Comparison of ENCODE assay signal across 7 cellular contexts in genomic region chr14:34629344-34629656, GRCh38. TPM values are rescaled to one million over a fixed set of nuclear protein-coding genes. Genes with fewer than 3 reads are reported as not detected.
A peak's percentile ranks its signal among the peaks of the same experiment; 100 is the strongest.
DNase-seq lines count a peak whose midpoint lies in the region; ATAC-seq and TF ChIP-seq lines count a peak whose summit lies in the region.

No MANE protein-coding gene starts in this region.

- no peaks in the 10 kb centered on the region for H3K9me3 ChIP-seq in neural cell (ENCODE audit: low read length)

- TF ChIP-seq CTCF in neural cell (IDR thresholded peaks at IDR 0.05; ENCODE audit: poor library complexity, severe bottlenecking) (no peak), GM13976 (IDR thresholded peaks at IDR 0.05; ENCODE audit: borderline replicate concordance, control extremely low read depth, extremely low read depth, insufficient read depth, missing control alignments) (no peak)

- peak overlapping the region; percentile 81 for H3K4me3 Mint-ChIP-seq in dendritic cell treated with granulocyte-macrophage colony-stimulating factor and Interleukin-4, amounts not matched to agents 40 ng/mL and 50 ng/mL, for 4 days

- H3K9ac ChIP-seq in neural cell (ENCODE audit: low read length) = peak overlapping the region; percentile 93

- peak overlapping the region; percentile 66 for H3K27ac ChIP-seq in neural cell (ENCODE audit: low read length)

- DNase-seq in NAMALWA (ENCODE audit: low spot score) (peak; percentile 4), RKO (ENCODE audit: low spot score) (no peak), H4 (ENCODE audit: low spot score) (no peak), GM13976 (ENCODE audit: low spot score) (no peak)

- intact Hi-C loops in dendritic cell treated with granulocyte-macrophage colony-stimulating factor and Interleukin-4, amounts not matched to agents 40 ng/mL and 50 ng/mL, for 4 days (cut with micrococcal nuclease) = loop anchor here (5.0 kb wide), 1 partner anchor 83 kb away; the partner anchor contains the start of gene CFL2

- peak overlapping the region; percentile 89 for H3K4me3 ChIP-seq in neural cell (ENCODE audit: low read length)

- H3K27me3 Mint-ChIP-seq in dendritic cell treated with granulocyte-macrophage colony-stimulating factor and Interleukin-4, amounts not matched to agents 40 ng/mL and 50 ng/mL, for 4 days = no peaks in the 10 kb centered on the region

- in situ Hi-C loops in GM13976 (cut with MboI; ENCODE audit: low sequenced_read_pairs, unreplicated experiment) = no loop called here

- H3K9me3 Mint-ChIP-seq in dendritic cell treated with granulocyte-macrophage colony-stimulating factor and Interleukin-4, amounts not matched to agents 40 ng/mL and 50 ng/mL, for 4 days = no peaks in the 10 kb centered on the region

- H3K79me2 ChIP-seq in neural cell (replicated peaks; ENCODE audit: insufficient read depth, low read length) = peaks cover 21% of the 10 kb centered on the region

- H3K9me2 ChIP-seq in neural cell (ENCODE audit: insufficient read depth, low read length) = no peaks in the 10 kb centered on the region

- H3K36me3 ChIP-seq in neural cell (ENCODE audit: insufficient read depth, low read length) = no peaks in the 10 kb centered on the region

- no peak for TF ChIP-seq EP300 in neural cell (conservative IDR thresholded peaks at IDR 0.05; ENCODE audit: poor library complexity, severe bottlenecking)

- peak overlapping the region; percentile 98 for H2AFZ ChIP-seq in neural cell (ENCODE audit: low read depth, low read length)

- ATAC-seq in GM21619 (IDR thresholded peaks at IDR 0.05; ENCODE audit: unreplicated experiment) = peak; percentile 28

- H3K4me1 Mint-ChIP-seq in dendritic cell treated with granulocyte-macrophage colony-stimulating factor and Interleukin-4, amounts not matched to agents 40 ng/mL and 50 ng/mL, for 4 days (ENCODE audit: low read depth) = peaks cover 42% of the 10 kb centered on the region

- TF ChIP-seq RAD21 in neural cell (conservative IDR thresholded peaks at IDR 0.05) = no peak

- peaks cover 41% of the 10 kb centered on the region for H3K36me3 Mint-ChIP-seq in dendritic cell treated with granulocyte-macrophage colony-stimulating factor and Interleukin-4, amounts not matched to agents 40 ng/mL and 50 ng/mL, for 4 days (ENCODE audit: low read depth)

- H3K27me3 ChIP-seq in neural cell (ENCODE audit: insufficient read depth, low read depth, low read length) = no peaks in the 10 kb centered on the region

- H3K4me2 ChIP-seq in neural cell (ENCODE audit: low read length) = peak overlapping the region; percentile 74

- H3K27ac Mint-ChIP-seq in dendritic cell treated with granulocyte-macrophage colony-stimulating factor and Interleukin-4, amounts not matched to agents 40 ng/mL and 50 ng/mL, for 4 days = peak overlapping the region; percentile 84

- H4K20me1 ChIP-seq in neural cell (ENCODE audit: insufficient read depth) = no peaks in the 10 kb centered on the region

- H3F3A ChIP-seq in neural cell (ENCODE audit: insufficient read depth, low read length, poor library complexity, severe bottlenecking) = no peaks in the 10 kb centered on the region

TF ChIP-seq in neural cell, 6 proteins besides CTCF, POLR2A, EP300 and RAD21:
- TF ChIP-seq REST (IDR thresholded peaks at IDR 0.05; ENCODE audit: borderline replicate concordance) (no peak), TAF1 (IDR thresholded peaks at IDR 0.05; ENCODE audit: low read depth) (no peak), SMC3 (conservative IDR thresholded peaks at IDR 0.05; ENCODE audit: poor library complexity) (no peak)

RNA-seq across cellular contexts. Expression of gene SNX6, which starts 0.6 kb away (rescaled TPM):
- 129 and 138 TPM in 2 replicates for polyA plus RNA-seq in neural cell
- polyA minus RNA-seq in neural cell = 170 and 205 TPM in 2 replicates
- 205 and 206 TPM in 2 replicates for total RNA-seq in H4 (2014; rRNA removed; shearing (Covaris generic))
